ENCODE assay signal across 20 cellular contexts in genomic region chr1:4001461-4001860, GRCh38.
"Had no signal": no experiment of that assay in that cellular context is flagged by ENCODE, and none has a peak within 500 bp of the region (broad histone marks: within the 10 kb centered on the region; RNA-seq: fewer than 3 reads in every experiment).

No MANE protein-coding gene starts in this region.

- H3K27ac ChIP-seq: esophagus squamous epithelium, gastroesophageal sphincter, left lung, lower lobe of right lung, parathyroid adenoma, psoas muscle had no signal

- H3K27ac Mint-ChIP-seq: dendritic cell treated with granulocyte-macrophage colony-stimulating factor and Interleukin-4, amounts not matched to agents 40 ng/mL and 50 ng/mL, for 4 days; effector memory CD8-positive, alpha-beta T cell; memory B cell; natural killer cell treated with Interleukin-12 subunit alpha and Interleukin-12 subunit beta and Interleukin-15 and Interleukin-18, amount 100 ng/mL, for 72 hours had no signal

- H3K4me3 Mint-ChIP-seq: dendritic cell treated with granulocyte-macrophage colony-stimulating factor and Interleukin-4, amounts not matched to agents 40 ng/mL and 50 ng/mL, for 4 days; effector memory CD8-positive, alpha-beta T cell; memory B cell; natural killer cell treated with Interleukin-12 subunit alpha and Interleukin-12 subunit beta and Interleukin-15 and Interleukin-18, amount 100 ng/mL, for 72 hours had no signal

- H3K36me3 Mint-ChIP-seq: natural killer cell treated with Interleukin-12 subunit alpha and Interleukin-12 subunit beta and Interleukin-15 and Interleukin-18, amount 100 ng/mL, for 72 hours had no signal

- H3K9me3 Mint-ChIP-seq: effector memory CD8-positive, alpha-beta T cell; natural killer cell treated with Interleukin-12 subunit alpha and Interleukin-12 subunit beta and Interleukin-15 and Interleukin-18, amount 100 ng/mL, for 72 hours had no signal

- DNase-seq: effector memory CD8-positive, alpha-beta T cell; esophagus squamous epithelium; foreskin fibroblast; glutamatergic neuron; islet precursor cell; lower lobe of right lung; midbrain; psoas muscle; retina; small intestine; stimulated activated CD4-positive, alpha-beta T cell treated with anti-CD3 and anti-CD28 coated beads, Interleukin-2, amount 100 ng/mL, for 48 hours; stimulated activated naive CD4-positive, alpha-beta T cell treated with Interleukin-2 at 50 U/mL for 16 hours had no signal

- FAIRE-seq: colon, small intestine, urothelium cell line had no signal
